13 cellular contexts compared by ENCODE assay signal in the genomic region with DNA sequence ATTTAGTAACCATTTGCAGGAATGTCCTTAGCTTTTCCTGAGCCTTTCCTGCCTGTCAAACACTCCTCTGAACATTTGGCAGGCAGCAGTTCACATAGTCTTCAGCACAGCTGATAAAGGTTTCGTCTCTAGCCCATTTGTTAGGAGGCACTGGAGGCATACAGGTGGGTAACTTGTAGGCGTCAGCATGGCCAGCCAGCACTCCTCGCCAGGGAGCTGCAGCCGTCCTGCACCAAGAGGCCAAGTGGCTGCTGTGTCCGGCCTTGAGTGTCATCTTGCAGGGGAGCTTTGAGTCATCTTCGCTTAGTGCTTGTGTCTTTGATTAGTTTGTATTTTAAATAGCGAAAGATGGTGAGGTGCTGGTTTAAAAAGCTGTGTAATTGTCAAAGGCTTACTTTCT.
DNase-seq lines count a peak whose midpoint lies in the region; ATAC-seq and TF ChIP-seq lines count a peak whose summit lies in the region.
"Had no signal": no experiment of that assay in that cellular context is flagged by ENCODE, and none has a peak within 500 bp of the region (broad histone marks: within the 10 kb centered on the region; RNA-seq: fewer than 3 reads in every experiment).

No MANE protein-coding gene starts in this region.

- ATAC-seq in GM18498 (IDR thresholded peaks at IDR 0.05; ENCODE audit: unreplicated experiment) (peak; percentile 32), GM19395 (IDR thresholded peaks at IDR 0.05; ENCODE audit: unreplicated experiment) (peak; percentile 33), HG03439 (IDR thresholded peaks at IDR 0.05; ENCODE audit: unreplicated experiment) (peak; percentile 30), GM21723 (IDR thresholded peaks at IDR 0.05; ENCODE audit: unreplicated experiment) (no peak)
- ATAC-seq: left cardiac atrium had no signal

- BruUV-seq in PC-9 (replicated peaks; lab: Mats Ljungman, UMichigan), result no TSS peak

- TF ChIP-seq CTCF in PC-9 (conservative IDR thresholded peaks at IDR 0.05), result no peak

- no peaks in the 10 kb centered on the region for H3K9me3 ChIP-seq in PC-9 (ENCODE audit: insufficient read depth, low read depth)
- H3K9me3 ChIP-seq: transverse colon had no signal

- H3K4me3 ChIP-seq in PC-9, result no peak overlapping the region
- H3K4me3 ChIP-seq: transverse colon had no signal

- H3K4me1 ChIP-seq in PC-9 (replicated peaks; ENCODE audit: insufficient read depth), result no peaks in the 10 kb centered on the region
- H3K4me1 ChIP-seq: transverse colon had no signal

- POLR2A ChIA-PET in PC-9 (lab: Charles Lee; ENCODE audit: unreplicated experiment), result no interaction called here

- intact Hi-C loops in PC-9 (cut with micrococcal nuclease; ENCODE audit: unreplicated experiment), result no loop called here

- no peak overlapping the region for H3K4me2 ChIP-seq in PC-9

- CTCF ChIA-PET in PC-9 (lab: Charles Lee), result no interaction called here

- no peak overlapping the region for H2AFZ ChIP-seq in PC-9

- no peaks in the 10 kb centered on the region for H4K20me1 ChIP-seq in PC-9 (ENCODE audit: insufficient read depth)

- no peak overlapping the region for H3K27ac ChIP-seq in PC-9
- H3K27ac ChIP-seq: transverse colon had no signal

- no peaks in the 10 kb centered on the region for H3F3A ChIP-seq in PC-9 (ENCODE audit: insufficient read depth, low read depth)

- no peaks in the 10 kb centered on the region for H3K36me3 ChIP-seq in PC-9 (ENCODE audit: low read depth)
- H3K36me3 ChIP-seq: transverse colon had no signal

- no peaks in the 10 kb centered on the region for H3K27me3 ChIP-seq in PC-9 (ENCODE audit: insufficient read depth, low read depth)
- H3K27me3 ChIP-seq: transverse colon had no signal

- peak; percentile 12 for DNase-seq in dermis blood vessel endothelial cell
- DNase-seq in PC-9, result no peak
- no peak for DNase-seq in activated CD4-positive, alpha-beta T cell treated with anti-CD3 and anti-CD28 coated beads, Interleukin-2, amount 50 U/mL, for 1 hour
- DNase-seq in OCI-M1 (lab: John Stamatoyannopoulos, UW), result no peak
- DNase-seq: hippocampal formation, left cardiac atrium, NCI-H146, NCI-H345, transverse colon had no signal

- no peaks in the 10 kb centered on the region for H3K9me2 ChIP-seq in PC-9 (ENCODE audit: insufficient read depth)

- no peaks in the 10 kb centered on the region for H3K79me2 ChIP-seq in PC-9 (ENCODE audit: low read depth)
